ENCODE assay signal across 8 cellular contexts in genomic region chr1:155001438-155001687, GRCh38. TPM values are rescaled to one million over a fixed set of nuclear protein-coding genes. Genes with fewer than 3 reads are reported as not detected.
DNase-seq lines count a peak whose midpoint lies in the region; ATAC-seq and TF ChIP-seq lines count a peak whose summit lies in the region.

No MANE protein-coding gene starts in this region.

- peak overlapping the region; percentile 91 to 96 for H3K4me3 ChIP-seq in left lung
- H3K4me3 ChIP-seq in transverse colon: peak overlapping the region; percentile 66 to 90 (median 79)

- H3K36me3 Mint-ChIP-seq in activated naive CD4-positive, alpha-beta T cell treated with anti-CD3 and anti-CD28 coated beads, Interleukin-2, amount 10 ng/mL, durations not matched to agents 7 days and 5 days: peaks cover 6% of the 10 kb centered on the region
- no peaks in the 10 kb centered on the region for H3K36me3 Mint-ChIP-seq in activated naive CD8-positive, alpha-beta T cell treated with anti-CD3 and anti-CD28 coated beads, Interleukin-2, amount 50 U/mL, for 24 hours (ENCODE audit: low read depth)

- no peak for ATAC-seq in activated naive CD8-positive, alpha-beta T cell treated with anti-CD3 and anti-CD28 coated beads, Interleukin-2, amount 50 U/mL, for 24 hours
- ATAC-seq in left lung (no peak), GM21360 (IDR thresholded peaks at IDR 0.05; ENCODE audit: unreplicated experiment) (no peak), GM21381 (IDR thresholded peaks at IDR 0.05; ENCODE audit: unreplicated experiment) (no peak)

- H3K4me1 ChIP-seq in left lung (peaks cover 35 to 60% of the 10 kb centered on the region in 2 donors), transverse colon (peaks cover 33 to 43% (median 41%) of the 10 kb centered on the region in 4 donors)

- intact Hi-C loops in left lung (cut with DNase I): no loop called here
- intact Hi-C loops in transverse colon (cut with DNase I; ENCODE audit: low total_unique reads): loop anchor here (5.0 kb wide), 1 partner anchor 34 kb away; no protein-coding TSS in a partner anchor

- peaks cover 4% of the 10 kb centered on the region for H3K27me3 Mint-ChIP-seq in activated naive CD4-positive, alpha-beta T cell treated with anti-CD3 and anti-CD28 coated beads, Interleukin-2, amount 10 ng/mL, durations not matched to agents 7 days and 5 days
- no peaks in the 10 kb centered on the region for H3K27me3 Mint-ChIP-seq in activated naive CD8-positive, alpha-beta T cell treated with anti-CD3 and anti-CD28 coated beads, Interleukin-2, amount 50 U/mL, for 24 hours

- CTCF ChIA-PET in activated naive CD4-positive, alpha-beta T cell treated with anti-CD3 and anti-CD28 coated beads, Interleukin-2, amount 10 ng/mL, durations not matched to agents 7 days and 5 days (lab: Charles Lee): interaction anchor here (1.0 to 4.7 kb wide), 5 partner anchors 11 to 46 kb away, joined by 3 to 17 read pairs (median 15); partner anchors contain the start of gene PBXIP1

- TF ChIP-seq CTCF in left lung (IDR thresholded peaks at IDR 0.05) (no peak), transverse colon (IDR thresholded peaks at IDR 0.05) (no peak)

- H3K27ac ChIP-seq in left lung (peak overlapping the region; percentile 92 to 96), transverse colon (peak overlapping the region; percentile 96 to 100 (median 98))

- H3K36me3 ChIP-seq in left lung (no peaks in the 10 kb centered on the region), transverse colon (no peaks in the 10 kb centered on the region)

- TF ChIP-seq POLR2A in transverse colon (IDR thresholded peaks at IDR 0.05): no peak

- no peak for DNase-seq in activated naive CD4-positive, alpha-beta T cell treated with anti-CD3 and anti-CD28 coated beads, Interleukin-2, amount 10 ng/mL, durations not matched to agents 7 days and 5 days
- DNase-seq in activated naive CD4-positive, alpha-beta T cell treated with Interleukin-2 at 50 U/mL for 16 hours: no peak
- no peak for DNase-seq in activated naive CD8-positive, alpha-beta T cell treated with anti-CD3 and anti-CD28 coated beads, Interleukin-2, amount 50 U/mL, for 24 hours
- DNase-seq in left lung: no peak
- no peak for DNase-seq in transverse colon
- DNase-seq in stimulated activated CD4-positive, alpha-beta T cell treated with anti-CD3 and anti-CD28 coated beads, Interleukin-2, amount 100 ng/mL, for 24 hours: no peak

- H3K9me3 ChIP-seq in left lung (no peaks in the 10 kb centered on the region), transverse colon (no peaks in the 10 kb centered on the region)

- H3K27ac Mint-ChIP-seq in activated naive CD4-positive, alpha-beta T cell treated with anti-CD3 and anti-CD28 coated beads, Interleukin-2, amount 10 ng/mL, durations not matched to agents 7 days and 5 days: peak overlapping the region; percentile 95
- peak overlapping the region; percentile 86 for H3K27ac Mint-ChIP-seq in activated naive CD8-positive, alpha-beta T cell treated with anti-CD3 and anti-CD28 coated beads, Interleukin-2, amount 50 U/mL, for 24 hours

- H3K4me3 Mint-ChIP-seq in activated naive CD4-positive, alpha-beta T cell treated with anti-CD3 and anti-CD28 coated beads, Interleukin-2, amount 10 ng/mL, durations not matched to agents 7 days and 5 days: peak overlapping the region; percentile 92
- peak overlapping the region; percentile 86 for H3K4me3 Mint-ChIP-seq in activated naive CD8-positive, alpha-beta T cell treated with anti-CD3 and anti-CD28 coated beads, Interleukin-2, amount 50 U/mL, for 24 hours

- H3K27me3 ChIP-seq in left lung (no peaks in the 10 kb centered on the region), transverse colon (no peaks in the 10 kb centered on the region)

- no peak for TF ChIP-seq EP300 in transverse colon (IDR thresholded peaks at IDR 0.05; ENCODE audit: low read depth)

- WGBS in transverse colon (ENCODE audit: low coverage in 1 of 2), 2 donors: 1% methylated on average over 12 of the region's 12 CpGs; no CpG with 5 or more reads in 1 of the 2 donors

- in situ Hi-C loops in transverse colon (cut with MboI; ENCODE audit: low pct_ligation_motif_present in 1 of 4, low pct_unique_long_range_greater_than_20kb in 1 of 4, low sequenced_read_pairs in 3 of 4): no loop called here

- H3K4me1 Mint-ChIP-seq in activated naive CD4-positive, alpha-beta T cell treated with anti-CD3 and anti-CD28 coated beads, Interleukin-2, amount 10 ng/mL, durations not matched to agents 7 days and 5 days: peaks cover 57% of the 10 kb centered on the region
- H3K4me1 Mint-ChIP-seq in activated naive CD8-positive, alpha-beta T cell treated with anti-CD3 and anti-CD28 coated beads, Interleukin-2, amount 50 U/mL, for 24 hours: peaks cover 58% of the 10 kb centered on the region

- H3K9me3 Mint-ChIP-seq in activated naive CD4-positive, alpha-beta T cell treated with anti-CD3 and anti-CD28 coated beads, Interleukin-2, amount 10 ng/mL, durations not matched to agents 7 days and 5 days: no peaks in the 10 kb centered on the region
- H3K9me3 Mint-ChIP-seq in activated naive CD8-positive, alpha-beta T cell treated with anti-CD3 and anti-CD28 coated beads, Interleukin-2, amount 50 U/mL, for 24 hours: no peaks in the 10 kb centered on the region

RNA-seq across cellular contexts. Expression of gene ZBTB7B, which starts 1.2 kb away (rescaled TPM):
- total RNA-seq in left lung (100 to 1,000 TPM in 1 of 2 donors, 10 to 100 TPM in 1; 60.5 to 104 TPM), transverse colon (100 to 1,000 TPM in 3 of 4 donors, 10 to 100 TPM in 1; 85.2 to 513 (median 272) TPM)

RNA-seq across cellular contexts. Expression of gene LENEP, which starts 8.0 kb away (rescaled TPM):
- under 1 TPM in 1 of 2 donors, not detected in 1; 0.52 TPM for total RNA-seq in left lung
- total RNA-seq in transverse colon: not detected

RNA-seq across cellular contexts. Expression of gene FLAD1, which starts 18.2 kb away (rescaled TPM):
- 10 to 100 TPM; 26.4 to 39.9 TPM for total RNA-seq in left lung
- 10 to 100 TPM; 32.7 to 42.4 (median 36.0) TPM for total RNA-seq in transverse colon

RNA-seq across cellular contexts. Expression of gene CKS1B, which starts 26.9 kb away (rescaled TPM):
- total RNA-seq in left lung: 10 to 100 TPM; 29.7 to 40.8 TPM
- 10 to 100 TPM in 3 of 4 donors, not detected in 1; 28.9 to 41.4 (median 35.2) TPM for total RNA-seq in transverse colon

RNA-seq across cellular contexts. Expression of gene SHC1, which starts 30.8 kb away (rescaled TPM):
- total RNA-seq in left lung (100 to 1,000 TPM; 134 to 144 TPM), transverse colon (100 to 1,000 TPM in 2 of 4 donors, 10 to 100 TPM in 2; 71.1 to 149 (median 92.0) TPM)
